In genomic region chr17:81241203-81241602, GRCh38 we compare ENCODE assay signal across 14 cellular contexts. TPM values are rescaled to one million over a fixed set of nuclear protein-coding genes. Genes with fewer than 3 reads are reported as not detected.
DNase-seq lines count a peak whose midpoint lies in the region; ATAC-seq and TF ChIP-seq lines count a peak whose summit lies in the region.
"Had no signal": no experiment of that assay in that cellular context is flagged by ENCODE, and none has a peak within 500 bp of the region (broad histone marks: within the 10 kb centered on the region; RNA-seq: fewer than 3 reads in every experiment).

No MANE protein-coding gene starts in this region.

- ATAC-seq in activated naive CD8-positive, alpha-beta T cell treated with anti-CD3 and anti-CD28 coated beads, Interleukin-2, amount 50 U/mL, for 24 hours, result no peak
- no peak for ATAC-seq in GM18909 (IDR thresholded peaks at IDR 0.05; ENCODE audit: poor library complexity, unreplicated experiment)
- ATAC-seq: left cardiac atrium had no signal

- no peak overlapping the region for H3K14ac ChIP-seq in neuronal stem cell (ENCODE audit: low read length)

- H3K4me3 Mint-ChIP-seq in activated naive CD4-positive, alpha-beta T cell treated with anti-CD3 and anti-CD28 coated beads for 36 hours, result peak overlapping the region; percentile 90
- H3K4me3 Mint-ChIP-seq in activated naive CD8-positive, alpha-beta T cell treated with anti-CD3 and anti-CD28 coated beads, Interleukin-2, amount 50 U/mL, for 24 hours, result peak overlapping the region; percentile 92

- H3K36me3 ChIP-seq in KMS-11 (ENCODE audit: insufficient read depth) (no peaks in the 10 kb centered on the region), neuronal stem cell (replicated peaks in 1 of 2; ENCODE audit: control insufficient read depth in 2 of 2, insufficient read depth in 2 of 2, low read length in 2 of 2) (peaks cover 10 to 23% of the 10 kb centered on the region in 2 donors)
- H3K36me3 ChIP-seq: right atrium auricular region had no signal

- WGBS in neuronal stem cell (ENCODE audit: extremely low coverage in 2 of 2, insufficient read length in 2 of 2, insufficient replicate concordance in 1 of 2), 2 donors, result no CpG with 5 or more reads among the region's 10 CpGs

- no peaks in the 10 kb centered on the region for H3K9me3 Mint-ChIP-seq in activated naive CD4-positive, alpha-beta T cell treated with anti-CD3 and anti-CD28 coated beads for 36 hours
- H3K9me3 Mint-ChIP-seq in activated naive CD8-positive, alpha-beta T cell treated with anti-CD3 and anti-CD28 coated beads, Interleukin-2, amount 50 U/mL, for 24 hours, result no peaks in the 10 kb centered on the region

- H3K23ac ChIP-seq in neuronal stem cell (ENCODE audit: low read depth, low read length, poor library complexity), result no peak overlapping the region

- H3K27me3 Mint-ChIP-seq in activated naive CD4-positive, alpha-beta T cell treated with anti-CD3 and anti-CD28 coated beads for 36 hours (ENCODE audit: low read depth), result no peaks in the 10 kb centered on the region
- H3K27me3 Mint-ChIP-seq in activated naive CD8-positive, alpha-beta T cell treated with anti-CD3 and anti-CD28 coated beads, Interleukin-2, amount 50 U/mL, for 24 hours, result no peaks in the 10 kb centered on the region

- peaks cover 29% of the 10 kb centered on the region for H3K79me2 ChIP-seq in KMS-11 (ENCODE audit: insufficient read depth, low read depth)

- intact Hi-C loops in activated naive CD4-positive, alpha-beta T cell treated with anti-CD3 and anti-CD28 coated beads for 36 hours (cut with micrococcal nuclease), result loop anchor here (1.0 kb wide), 2 partner anchors 99 to 140 kb away; no protein-coding TSS in a partner anchor

- H3K4ac ChIP-seq in neuronal stem cell (ENCODE audit: low read length), result no peak overlapping the region

- CTCF ChIA-PET in activated naive CD4-positive, alpha-beta T cell treated with anti-CD3 and anti-CD28 coated beads for 36 hours (lab: Charles Lee), result interaction anchor here (1.3 kb wide), 1 partner anchor 51 kb away, joined by 4 read pairs; no protein-coding TSS in a partner anchor

- H3K36me3 Mint-ChIP-seq in activated naive CD4-positive, alpha-beta T cell treated with anti-CD3 and anti-CD28 coated beads for 36 hours (ENCODE audit: low read depth), result peaks cover 14% of the 10 kb centered on the region
- H3K36me3 Mint-ChIP-seq in activated naive CD8-positive, alpha-beta T cell treated with anti-CD3 and anti-CD28 coated beads, Interleukin-2, amount 50 U/mL, for 24 hours (ENCODE audit: low read depth), result peaks cover 14% of the 10 kb centered on the region

- TF ChIP-seq CTCF in KMS-11 (conservative IDR thresholded peaks at IDR 0.05; ENCODE audit: low read depth, low read length), result no peak

- no peak overlapping the region for H4K91ac ChIP-seq in neuronal stem cell (ENCODE audit: low read depth, low read length, poor library complexity)

- H3K27ac Mint-ChIP-seq in activated naive CD4-positive, alpha-beta T cell treated with anti-CD3 and anti-CD28 coated beads for 36 hours, result no peak overlapping the region
- H3K27ac Mint-ChIP-seq in activated naive CD8-positive, alpha-beta T cell treated with anti-CD3 and anti-CD28 coated beads, Interleukin-2, amount 50 U/mL, for 24 hours, result no peak overlapping the region

- H2BK120ac ChIP-seq in neuronal stem cell (ENCODE audit: low read depth, low read length), result no peak overlapping the region

- H3K9me3 ChIP-seq in neuronal stem cell (replicated peaks in 1 of 2; ENCODE audit: control insufficient read depth in 2 of 2, insufficient read depth in 1 of 2, low read depth in 1 of 2, low read length in 2 of 2), result peaks cover 0 to 1% of the 10 kb centered on the region in 2 donors
- H3K9me3 ChIP-seq: right atrium auricular region, upper lobe of right lung had no signal

- H3K4me1 Mint-ChIP-seq in activated naive CD4-positive, alpha-beta T cell treated with anti-CD3 and anti-CD28 coated beads for 36 hours (ENCODE audit: low read depth), result peaks cover 37% of the 10 kb centered on the region
- peaks cover 34% of the 10 kb centered on the region for H3K4me1 Mint-ChIP-seq in activated naive CD8-positive, alpha-beta T cell treated with anti-CD3 and anti-CD28 coated beads, Interleukin-2, amount 50 U/mL, for 24 hours

- no peak for DNase-seq in activated naive CD4-positive, alpha-beta T cell treated with anti-CD3 and anti-CD28 coated beads for 36 hours
- no peak for DNase-seq in activated naive CD4-positive, alpha-beta T cell treated with anti-CD3 and anti-CD28 coated beads, Interleukin-2, amount 50 U/mL, for 16 hours
- DNase-seq in activated naive CD8-positive, alpha-beta T cell treated with anti-CD3 and anti-CD28 coated beads, Interleukin-2, amount 50 U/mL, for 24 hours, result no peak
- DNase-seq in neuronal stem cell (ENCODE audit: low spot score) (no peak), HUDEP-2 (lab: John Stamatoyannopoulos, UW; ENCODE audit: unreplicated experiment in 76 of 76) (no peak), LoVo (ENCODE audit: low spot score) (no peak)
- DNase-seq: amniotic stem cell, left cardiac atrium, NCI-H1436 treated with DMSO at 0.1 percent for 48 hours, NCI-H524 treated with DMSO at 0.1 percent for 48 hours, upper lobe of right lung had no signal

- H2AFZ ChIP-seq in KMS-11 (ENCODE audit: low read depth) (no peak overlapping the region), neuronal stem cell (ENCODE audit: low read length) (no peak overlapping the region)

- peak overlapping the region; percentile 9 for H2AK5ac ChIP-seq in neuronal stem cell (ENCODE audit: low read depth, low read length)

- H2BK15ac ChIP-seq in neuronal stem cell (ENCODE audit: low read length), result no peak overlapping the region

- H4K8ac ChIP-seq in neuronal stem cell (ENCODE audit: low read depth, low read length), result no peak overlapping the region

- H3K27me3 ChIP-seq in KMS-11 (ENCODE audit: insufficient read depth, low read depth), result no peaks in the 10 kb centered on the region
- H3K27me3 ChIP-seq in neuronal stem cell (ENCODE audit: control insufficient read depth in 3 of 3, insufficient read depth in 3 of 3, low read depth in 1 of 3, low read length in 3 of 3), result no peaks in the 10 kb centered on the region
- H3K27me3 ChIP-seq: right atrium auricular region, upper lobe of right lung had no signal

- H3K4me1 ChIP-seq in KMS-11 (ENCODE audit: low read depth, poor library complexity, severe bottlenecking) (peaks cover 22% of the 10 kb centered on the region), neuronal stem cell (ENCODE audit: control insufficient read depth in 2 of 2, insufficient read depth in 1 of 2, low read depth in 1 of 2, low read length in 2 of 2) (peaks cover 10 to 16% of the 10 kb centered on the region in 2 donors)

- H3K27ac ChIP-seq in KMS-11, result no peak overlapping the region
- no peak overlapping the region for H3K27ac ChIP-seq in neuronal stem cell (replicated peaks; ENCODE audit: low read length)
- H3K27ac ChIP-seq: right atrium auricular region, upper lobe of right lung had no signal

- peak overlapping the region; percentile 59; the same call in 1 of the 2 replicates for H3K4me2 ChIP-seq in KMS-11
- no peak overlapping the region for H3K4me2 ChIP-seq in neuronal stem cell (ENCODE audit: insufficient read depth, low read length, poor library complexity, severe bottlenecking)

- H2BK5ac ChIP-seq in neuronal stem cell (ENCODE audit: low read length), result peak overlapping the region; percentile 71

- H3K18ac ChIP-seq in neuronal stem cell (ENCODE audit: low read length), result no peak overlapping the region

- H3K79me1 ChIP-seq in neuronal stem cell (ENCODE audit: low read depth, low read length), result peaks cover 18% of the 10 kb centered on the region

- H2BK12ac ChIP-seq in neuronal stem cell (ENCODE audit: low read length), result no peak overlapping the region

- no peaks in the 10 kb centered on the region for H4K20me1 ChIP-seq in KMS-11 (ENCODE audit: insufficient read depth)

- H3K9ac ChIP-seq in KMS-11, result no peak overlapping the region
- peak overlapping the region; percentile 68 for H3K9ac ChIP-seq in neuronal stem cell (ENCODE audit: low read depth, low read length, poor library complexity)

- H3K4me3 ChIP-seq in KMS-11 (IDR thresholded peaks at IDR 0.05; ENCODE audit: insufficient read depth, low read depth, low read length) (no peak overlapping the region), neuronal stem cell (ENCODE audit: low read length in 2 of 2) (peak overlapping the region in 1 of 2 donors; percentile 15)
- H3K4me3 ChIP-seq: right atrium auricular region, upper lobe of right lung had no signal

RNA-seq across cellular contexts. Expression of gene NDUFAF8, which starts 2.1 kb away (rescaled TPM):
- total RNA-seq in activated naive CD4-positive, alpha-beta T cell treated with anti-CD3 and anti-CD28 coated beads for 36 hours, result 10 to 100 TPM; 75.7 to 77.0 TPM
- polyA plus RNA-seq in neuronal stem cell (2013, experiment 1 of 2), result 79.2 TPM
- polyA plus RNA-seq in neuronal stem cell (2013, experiment 2 of 2), result 73.1 TPM

RNA-seq across cellular contexts. Expression of gene TEPSIN, which starts 2.3 kb away (rescaled TPM):
- 10 to 100 TPM; 21.7 to 25.9 TPM for total RNA-seq in activated naive CD4-positive, alpha-beta T cell treated with anti-CD3 and anti-CD28 coated beads for 36 hours
- polyA plus RNA-seq in neuronal stem cell (2013, experiment 1 of 2), result 14.7 TPM
- polyA plus RNA-seq in neuronal stem cell (2013, experiment 2 of 2), result 14.2 TPM

RNA-seq across cellular contexts. Expression of gene CEP131, which starts 18.4 kb away (rescaled TPM):
- 1 to 10 TPM; 9.4 to 9.8 TPM for total RNA-seq in activated naive CD4-positive, alpha-beta T cell treated with anti-CD3 and anti-CD28 coated beads for 36 hours
- 14.7 TPM for polyA plus RNA-seq in neuronal stem cell (2013, experiment 1 of 2)
- 14.1 TPM for polyA plus RNA-seq in neuronal stem cell (2013, experiment 2 of 2)

RNA-seq across cellular contexts. Expression of gene SLC38A10, which starts 53.9 kb away (rescaled TPM):
- 10 to 100 TPM; 29.1 to 31.9 TPM for total RNA-seq in activated naive CD4-positive, alpha-beta T cell treated with anti-CD3 and anti-CD28 coated beads for 36 hours
- polyA plus RNA-seq in neuronal stem cell (2013, experiment 1 of 2), result 7.2 TPM
- 7.3 TPM for polyA plus RNA-seq in neuronal stem cell (2013, experiment 2 of 2)
